In the genomic region with DNA sequence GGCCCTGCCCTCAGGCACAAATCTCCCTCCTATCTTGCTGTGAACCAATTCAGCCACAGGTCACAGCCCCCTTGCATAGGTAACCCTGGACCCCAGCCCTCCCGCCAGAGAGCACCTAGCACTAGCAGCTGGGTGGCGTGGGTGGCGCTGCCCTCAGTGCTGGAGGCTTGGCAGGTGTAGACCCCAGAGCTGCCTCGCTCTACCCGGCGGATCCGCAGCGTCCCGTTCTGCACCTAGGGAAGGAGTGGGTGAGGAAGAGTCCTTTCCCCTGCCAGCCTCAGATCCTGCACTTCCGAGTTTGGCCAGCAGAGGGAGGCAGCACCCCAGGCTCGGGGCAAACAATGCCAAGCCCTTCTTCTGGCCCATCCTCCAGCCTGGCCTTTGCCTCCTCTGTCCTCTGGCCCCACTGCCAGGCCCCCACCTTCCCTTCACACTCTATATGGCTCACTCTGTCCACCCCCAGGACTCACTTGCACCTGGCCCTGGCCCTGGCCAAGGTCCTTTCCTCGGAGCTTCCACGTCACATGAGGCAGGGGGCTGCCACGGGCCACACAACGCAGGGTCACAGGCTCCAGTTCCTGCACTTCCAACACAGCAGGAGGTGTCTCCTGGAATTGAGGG, we compare ENCODE assay signal across 8 cellular contexts. TPM values are rescaled to one million over a fixed set of nuclear protein-coding genes. Genes with fewer than 3 reads are reported as not detected.
DNase-seq lines count a peak whose midpoint lies in the region; ATAC-seq and TF ChIP-seq lines count a peak whose summit lies in the region.

No MANE protein-coding gene starts in this region.

- H3K4me1 Mint-ChIP-seq in type B pancreatic cell (ENCODE audit: unreplicated experiment), result peaks cover 40% of the 10 kb centered on the region

- peaks cover 23% of the 10 kb centered on the region for H3K36me3 Mint-ChIP-seq in type B pancreatic cell

- CTCF ChIA-PET in Panc1 (lab: Charles Lee), result interaction anchor here (1.2 to 2.1 kb wide), 3 partner anchors 67 to 71 kb away, joined by 3 to 12 read pairs (median 5); no protein-coding TSS in a partner anchor

- H3K9me3 ChIP-seq in Panc1 (ENCODE audit: control insufficient read depth, insufficient read depth, low read depth, low read length) (no peaks in the 10 kb centered on the region), osteoblast (ENCODE audit: low read depth, low read length) (no peaks in the 10 kb centered on the region)

- no peak overlapping the region for H3K27ac Mint-ChIP-seq in type B pancreatic cell

- in situ Hi-C loops in Panc1 (cut with HindIII; ENCODE audit: low pct_unique_long_range_greater_than_20kb, low sequenced_read_pairs), result no loop called here

- BruUV-seq in Panc1 (replicated peaks; lab: Mats Ljungman, UMichigan), result no TSS peak

- H3K4me3 Mint-ChIP-seq in type B pancreatic cell, result no peak overlapping the region

- H3K27me3 Mint-ChIP-seq in type B pancreatic cell, result no peaks in the 10 kb centered on the region

- DNase-seq in EL (peak; percentile 61), HK-2 (ENCODE audit: unreplicated experiment) (peak; percentile 88), Panc1 (ENCODE audit: low read depth, low spot score) (peak; percentile 60), fibroblast of villous mesenchyme (ENCODE audit: low read depth) (peak; percentile 36), osteoblast (ENCODE audit: insufficient read length, low spot score, missing footprints) (peak; percentile 98), type B pancreatic cell (ENCODE audit: extremely low spot score, unreplicated experiment) (peak; percentile 88)
- DNase-seq in activated T-helper 1 cell treated with anti-CD3 and anti-CD28 coated beads, Interleukin-2, amount 50 U/mL, for 16 hours (ENCODE audit: low read depth in 1 of 2, low spot score in 1 of 2), result peak; percentile 76 to 85

- no peaks in the 10 kb centered on the region for H4K20me1 ChIP-seq in osteoblast (ENCODE audit: insufficient read depth, low read length)

- H3K9me3 Mint-ChIP-seq in type B pancreatic cell, result no peaks in the 10 kb centered on the region

- no peaks in the 10 kb centered on the region for H3K27me3 ChIP-seq in Panc1 (ENCODE audit: control insufficient read depth, insufficient read depth, low read length)
- peaks cover 12% of the 10 kb centered on the region for H3K27me3 ChIP-seq in osteoblast (ENCODE audit: insufficient read depth, low read length)

- H3K4me1 ChIP-seq in Panc1 (ENCODE audit: control insufficient read depth, insufficient read depth, low read length) (peaks cover 17% of the 10 kb centered on the region), osteoblast (ENCODE audit: insufficient read depth, low read length) (no peaks in the 10 kb centered on the region)

- no peaks in the 10 kb centered on the region for H3K36me3 ChIP-seq in Panc1 (ENCODE audit: control insufficient read depth, insufficient read depth, low read length)
- H3K36me3 ChIP-seq in osteoblast (ENCODE audit: insufficient read depth, low read length), result no peaks in the 10 kb centered on the region

- intact Hi-C loops in Panc1 (cut with micrococcal nuclease; ENCODE audit: unreplicated experiment), result loop anchor here (1.0 kb wide), 1 partner anchor 70 kb away; no protein-coding TSS in a partner anchor

- ATAC-seq in Panc1 (peak; percentile 87), GM21390 (IDR thresholded peaks at IDR 0.05; ENCODE audit: unreplicated experiment) (no peak)

- H3K27ac ChIP-seq in Panc1 (ENCODE audit: low read length) (no peak overlapping the region), osteoblast (ENCODE audit: low read depth, low read length) (no peak overlapping the region)

- H3K79me2 ChIP-seq in osteoblast (ENCODE audit: insufficient read depth, low read length), result no peaks in the 10 kb centered on the region

- no peak overlapping the region for H2AFZ ChIP-seq in osteoblast (ENCODE audit: low read length)

- POLR2A ChIA-PET in Panc1 (lab: Charles Lee), result no interaction called here

- H3K4me2 ChIP-seq in osteoblast (ENCODE audit: insufficient read depth, low read length), result no peak overlapping the region

- H3K4me3 ChIP-seq in Panc1 (ENCODE audit: low read depth in 2 of 2, low read length in 2 of 2), result no peak overlapping the region
- H3K4me3 ChIP-seq in fibroblast of villous mesenchyme (ENCODE audit: low read depth, low read length), result no peak overlapping the region
- H3K4me3 ChIP-seq in osteoblast (ENCODE audit: insufficient read depth, low read length), result no peak overlapping the region

- peak; percentile 97 for TF ChIP-seq CTCF in Panc1 (IDR thresholded peaks at IDR 0.05)
- TF ChIP-seq CTCF in fibroblast of villous mesenchyme (IDR thresholded peaks at IDR 0.05; ENCODE audit: insufficient read depth, low read depth, low read length), result peak; percentile 94
- peak; percentile 90 for TF ChIP-seq CTCF in osteoblast (IDR thresholded peaks at IDR 0.05; ENCODE audit: extremely low read depth, low read depth, low read length)
- TF ChIP-seq CTCF in type B pancreatic cell (conservative IDR thresholded peaks at IDR 0.05), result peak; percentile 98

RNA-seq across cellular contexts. Expression of gene IGSF9, which starts 9.0 kb away (rescaled TPM):
- total RNA-seq in Panc1 (2021; ENCODE audit: unreplicated experiment), result 0.51 TPM
- polyA plus RNA-seq in Panc1 (2012; ENCODE audit: insufficient read length), result 0.44 TPM
- not detected in 2 replicates for total RNA-seq in fibroblast of villous mesenchyme
- under 0.01 TPM in 2 replicates for total RNA-seq in osteoblast
- total RNA-seq in type B pancreatic cell (ENCODE audit: low replicate concordance), result 36.4 and 44.3 TPM in 2 replicates

RNA-seq across cellular contexts. Expression of gene TAGLN2, which starts 11.1 kb away (rescaled TPM):
- 474 TPM for total RNA-seq in Panc1 (2021; ENCODE audit: unreplicated experiment)
- 550 TPM for polyA plus RNA-seq in Panc1 (2012; ENCODE audit: insufficient read length)
- 167 and 277 TPM in 2 replicates for total RNA-seq in fibroblast of villous mesenchyme
- total RNA-seq in osteoblast, result 156 and 159 TPM in 2 replicates
- 138 and 208 TPM in 2 replicates for total RNA-seq in type B pancreatic cell (ENCODE audit: low replicate concordance)

RNA-seq across cellular contexts. Expression of gene SLAMF9, which starts 17.6 kb away (rescaled TPM):
- total RNA-seq in Panc1 (2021; ENCODE audit: unreplicated experiment) (not detected), fibroblast of villous mesenchyme (not detected in 2 replicates), osteoblast (not detected in 2 replicates), type B pancreatic cell (ENCODE audit: low replicate concordance) (not detected in 2 replicates)
- polyA plus RNA-seq in Panc1 (2012; ENCODE audit: insufficient read length), result not detected

RNA-seq across cellular contexts. Expression of gene CFAP45, which starts 36.4 kb away (rescaled TPM):
- total RNA-seq in Panc1 (2021; ENCODE audit: unreplicated experiment) (1.6 TPM), fibroblast of villous mesenchyme (0.32 and 0.43 TPM in 2 replicates), osteoblast (0.29 and 0.36 TPM in 2 replicates), type B pancreatic cell (ENCODE audit: low replicate concordance) (1.0 and 2.8 TPM in 2 replicates)
- 0.40 TPM for polyA plus RNA-seq in Panc1 (2012; ENCODE audit: insufficient read length)

Comparison
In these comparisons a context has a peak if more than half of its experiments do, and no peak if none do; other contexts are left out.
1. DNase-seq: peak in every context shown above with its lines; median percentile 98 in osteoblast; 88 in HK-2; 88 in type B pancreatic cell; 80 in activated T-helper 1 cell treated with anti-CD3 and anti-CD28 coated beads, Interleukin-2, amount 50 U/mL, for 16 hours; 61 in EL; 60 in Panc1; 36 in fibroblast of villous mesenchyme.
2. RNA of gene IGSF9, which starts 9.0 kb away (total RNA-seq): 36.4 to 44.3 TPM in type B pancreatic cell; 0.51 TPM in Panc1 (single experiment), not detected in fibroblast of villous mesenchyme and under 0.01 TPM in osteoblast; every median in the first group is over 10 times any median in the second.
3. Peak in every context shown above with its lines, with median percentiles within 50 percentile points of each other: CTCF ChIP-seq.